ENCODE assay signal across 22 cellular contexts in genomic region chr11:106121570-106122320, GRCh38. TPM values are rescaled to one million over a fixed set of nuclear protein-coding genes. Genes with fewer than 3 reads are reported as not detected.
A peak's percentile ranks its signal among the peaks of the same experiment; 100 is the strongest.
DNase-seq lines count a peak whose midpoint lies in the region; ATAC-seq and TF ChIP-seq lines count a peak whose summit lies in the region.
"Had no signal": no experiment of that assay in that cellular context is flagged by ENCODE, and none has a peak within 500 bp of the region (broad histone marks: within the 10 kb centered on the region; RNA-seq: fewer than 3 reads in every experiment).

No MANE protein-coding gene starts in this region.

- H3K27me3 ChIP-seq in SJSA1 (replicated peaks) (no peaks in the 10 kb centered on the region), mesenchymal stem cell (ENCODE audit: control insufficient read depth in 1 of 2, insufficient read depth in 1 of 2, low read length in 2 of 2) (no peaks in the 10 kb centered on the region)
- H3K27me3 ChIP-seq: SJCRH30 had no signal

- 48% methylated on average over 4 of the region's 6 CpGs for WGBS in mesenchymal stem cell

- no peak overlapping the region for H3K9ac ChIP-seq in mesenchymal stem cell (ENCODE audit: low read length)

- H3K4me2 ChIP-seq in mesenchymal stem cell (ENCODE audit: low read length, poor library complexity, severe bottlenecking) = no peak overlapping the region
- H3K4me2 ChIP-seq: GM23338 had no signal

- no peak overlapping the region for H4K8ac ChIP-seq in mesenchymal stem cell (ENCODE audit: low read length)

- H3K4me3 ChIP-seq in SJSA1 (no peak overlapping the region), mesenchymal stem cell (ENCODE audit: insufficient read depth in 1 of 2, low read depth in 1 of 2, low read length in 2 of 2) (no peak overlapping the region)
- H3K4me3 ChIP-seq: GM23338, K562, SJCRH30 had no signal

- H3K27ac ChIP-seq in SJSA1 = peak overlapping the region; percentile 58
- no peak overlapping the region for H3K27ac ChIP-seq in mesenchymal stem cell (ENCODE audit: low read length, poor library complexity, severe bottlenecking)
- H3K27ac ChIP-seq: SJCRH30 had no signal

- ATAC-seq in activated CD8-positive, alpha-beta T cell treated with anti-CD3 and anti-CD28 coated beads for 36 hours = no peak
- ATAC-seq: GM23338, K562, Right ventricle myocardium inferior had no signal

- no peak overlapping the region for H2BK120ac ChIP-seq in mesenchymal stem cell (ENCODE audit: low read depth, low read length)

- H3K4me1 ChIP-seq in SJSA1 (replicated peaks) (peaks cover 7% of the 10 kb centered on the region), mesenchymal stem cell (ENCODE audit: control insufficient read depth, insufficient read depth, low read depth, low read length) (no peaks in the 10 kb centered on the region)
- H3K4me1 ChIP-seq: SJCRH30 had no signal

- no peaks in the 10 kb centered on the region for H3K9me3 ChIP-seq in SJSA1 (replicated peaks)
- H3K9me3 ChIP-seq in mesenchymal stem cell (ENCODE audit: control insufficient read depth, low read length) = no peaks in the 10 kb centered on the region
- H3K9me3 ChIP-seq: SJCRH30 had no signal

- no peak overlapping the region for H2AK5ac ChIP-seq in mesenchymal stem cell (ENCODE audit: low read length, severe bottlenecking)

- CTCF ChIA-PET in activated naive CD4-positive, alpha-beta T cell treated with anti-CD3 and anti-CD28 coated beads for 36 hours (lab: Charles Lee) = no interaction called here
- CTCF ChIA-PET in activated CD8-positive, alpha-beta T cell treated with anti-CD3 and anti-CD28 coated beads for 36 hours (lab: Charles Lee) = interaction anchor here (0.6 kb wide), 1 partner anchor 11 kb away, joined by 3 read pairs; no protein-coding TSS in a partner anchor

- DNase-seq in activated naive CD4-positive, alpha-beta T cell treated with anti-CD3 and anti-CD28 coated beads for 36 hours = no peak
- DNase-seq in SJSA1 (ENCODE audit: low read depth in 1 of 2, low spot score in 2 of 2) = peak in 1 of 2 experiments; percentile 26
- no peak for DNase-seq in mesenchymal stem cell
- no peak for DNase-seq in activated CD8-positive, alpha-beta T cell treated with anti-CD3 and anti-CD28 coated beads for 36 hours
- DNase-seq in NCI-H187 (lab: John Stamatoyannopoulos, UW) = no peak
- DNase-seq in GM19238 (ENCODE audit: insufficient read length, low spot score) = no peak
- DNase-seq: 8988T, Calu3, DMS79 treated with DMSO at 0.1 percent for 48 hours, H9, Kasumi-1, MM.1S, NCI-H2081, NCI-H2171, NCI-H226, NCI-H510A, NCI-H748 treated with DMSO at 0.1 percent for 48 hours, SJCRH30 had no signal

- no peaks in the 10 kb centered on the region for H3K9me3 Mint-ChIP-seq in activated naive CD4-positive, alpha-beta T cell treated with anti-CD3 and anti-CD28 coated beads, Interleukin-2, amount 50 U/mL, for 24 hours
- no peaks in the 10 kb centered on the region for H3K9me3 Mint-ChIP-seq in activated naive CD4-positive, alpha-beta T cell treated with anti-CD3 and anti-CD28 coated beads for 36 hours
- H3K9me3 Mint-ChIP-seq in activated CD8-positive, alpha-beta T cell treated with anti-CD3 and anti-CD28 coated beads for 36 hours = no peaks in the 10 kb centered on the region
- H3K9me3 Mint-ChIP-seq: GM23338 had no signal

- no peaks in the 10 kb centered on the region for H3K36me3 Mint-ChIP-seq in activated naive CD4-positive, alpha-beta T cell treated with anti-CD3 and anti-CD28 coated beads, Interleukin-2, amount 50 U/mL, for 24 hours
- no peaks in the 10 kb centered on the region for H3K36me3 Mint-ChIP-seq in activated naive CD4-positive, alpha-beta T cell treated with anti-CD3 and anti-CD28 coated beads for 36 hours (ENCODE audit: low read depth)
- no peaks in the 10 kb centered on the region for H3K36me3 Mint-ChIP-seq in activated CD8-positive, alpha-beta T cell treated with anti-CD3 and anti-CD28 coated beads for 36 hours (ENCODE audit: low read depth)

- no peaks in the 10 kb centered on the region for H3K4me1 Mint-ChIP-seq in activated naive CD4-positive, alpha-beta T cell treated with anti-CD3 and anti-CD28 coated beads, Interleukin-2, amount 50 U/mL, for 24 hours
- no peaks in the 10 kb centered on the region for H3K4me1 Mint-ChIP-seq in activated naive CD4-positive, alpha-beta T cell treated with anti-CD3 and anti-CD28 coated beads for 36 hours (ENCODE audit: low read depth)
- no peaks in the 10 kb centered on the region for H3K4me1 Mint-ChIP-seq in activated CD8-positive, alpha-beta T cell treated with anti-CD3 and anti-CD28 coated beads for 36 hours (ENCODE audit: low read depth)

- H2BK12ac ChIP-seq in mesenchymal stem cell (ENCODE audit: low read length in 2 of 2) = no peak overlapping the region

- TF ChIP-seq CTCF in activated CD8-positive, alpha-beta T cell treated with anti-CD3 and anti-CD28 coated beads for 36 hours (IDR thresholded peaks at IDR 0.05) = no peak

- H3K14ac ChIP-seq in mesenchymal stem cell (ENCODE audit: low read length in 2 of 2) = no peak overlapping the region

- H3K4ac ChIP-seq in mesenchymal stem cell (ENCODE audit: low read depth in 1 of 2, low read length in 2 of 2) = no peak overlapping the region

- no peak overlapping the region for H2AFZ ChIP-seq in mesenchymal stem cell (ENCODE audit: low read depth, low read length)
- H2AFZ ChIP-seq: GM23338 had no signal

- intact Hi-C loops in activated naive CD4-positive, alpha-beta T cell treated with anti-CD3 and anti-CD28 coated beads for 36 hours (cut with micrococcal nuclease) = no loop called here
- intact Hi-C loops in activated CD8-positive, alpha-beta T cell treated with anti-CD3 and anti-CD28 coated beads for 36 hours (cut with micrococcal nuclease) = no loop called here

- peak overlapping the region; percentile 26 for H3K27ac Mint-ChIP-seq in activated naive CD4-positive, alpha-beta T cell treated with anti-CD3 and anti-CD28 coated beads, Interleukin-2, amount 50 U/mL, for 24 hours
- no peak overlapping the region for H3K27ac Mint-ChIP-seq in activated naive CD4-positive, alpha-beta T cell treated with anti-CD3 and anti-CD28 coated beads for 36 hours
- H3K27ac Mint-ChIP-seq in activated CD8-positive, alpha-beta T cell treated with anti-CD3 and anti-CD28 coated beads for 36 hours = no peak overlapping the region
- H3K27ac Mint-ChIP-seq: GM23338, H9 had no signal

- no peak overlapping the region for H4K91ac ChIP-seq in mesenchymal stem cell (ENCODE audit: low read length)

- POLR2A ChIA-PET in activated CD8-positive, alpha-beta T cell treated with anti-CD3 and anti-CD28 coated beads for 36 hours (lab: Charles Lee) = no interaction called here

- H3K18ac ChIP-seq in mesenchymal stem cell (ENCODE audit: low read depth in 1 of 2, low read length in 2 of 2) = no peak overlapping the region

- H3K23ac ChIP-seq in mesenchymal stem cell (ENCODE audit: low read length in 2 of 2) = no peak overlapping the region

- no peak overlapping the region for H3K4me3 Mint-ChIP-seq in activated naive CD4-positive, alpha-beta T cell treated with anti-CD3 and anti-CD28 coated beads, Interleukin-2, amount 50 U/mL, for 24 hours
- H3K4me3 Mint-ChIP-seq in activated naive CD4-positive, alpha-beta T cell treated with anti-CD3 and anti-CD28 coated beads for 36 hours = no peak overlapping the region
- H3K4me3 Mint-ChIP-seq in activated CD8-positive, alpha-beta T cell treated with anti-CD3 and anti-CD28 coated beads for 36 hours = no peak overlapping the region
- H3K4me3 Mint-ChIP-seq: GM23338, H9 had no signal

- H2BK15ac ChIP-seq in mesenchymal stem cell (ENCODE audit: low read depth, poor library complexity, severe bottlenecking) = no peak overlapping the region

- peak overlapping the region; percentile 8 for H2BK5ac ChIP-seq in mesenchymal stem cell (ENCODE audit: low read depth, low read length, poor library complexity, severe bottlenecking)

- H3K79me1 ChIP-seq in mesenchymal stem cell (replicated peaks; ENCODE audit: low read length, poor library complexity, severe bottlenecking) = no peaks in the 10 kb centered on the region

- peaks cover 18% of the 10 kb centered on the region for H3K27me3 Mint-ChIP-seq in activated naive CD4-positive, alpha-beta T cell treated with anti-CD3 and anti-CD28 coated beads, Interleukin-2, amount 50 U/mL, for 24 hours
- H3K27me3 Mint-ChIP-seq in activated naive CD4-positive, alpha-beta T cell treated with anti-CD3 and anti-CD28 coated beads for 36 hours (ENCODE audit: low read depth) = peaks cover 19% of the 10 kb centered on the region
- H3K27me3 Mint-ChIP-seq in activated CD8-positive, alpha-beta T cell treated with anti-CD3 and anti-CD28 coated beads for 36 hours = peaks cover 10% of the 10 kb centered on the region

- H3K36me3 ChIP-seq in SJSA1 (no peaks in the 10 kb centered on the region), mesenchymal stem cell (ENCODE audit: control insufficient read depth in 1 of 2, insufficient read depth in 2 of 2, low read depth in 1 of 2, low read length in 2 of 2) (no peaks in the 10 kb centered on the region)
- H3K36me3 ChIP-seq: SJCRH30 had no signal

RNA-seq across cellular contexts. Expression of gene AASDHPPT, which starts 44.3 kb away (rescaled TPM):
- 10 to 100 TPM; 36.2 to 37.1 TPM for total RNA-seq in activated naive CD4-positive, alpha-beta T cell treated with anti-CD3 and anti-CD28 coated beads for 36 hours
- 39.3 and 44.2 TPM in 2 replicates for total RNA-seq in SJSA1 (2014; rRNA removed; shearing (Covaris generic))
- polyA plus RNA-seq in mesenchymal stem cell (2013, experiment 1 of 2) = 27.3 TPM
- polyA plus RNA-seq in mesenchymal stem cell (2013, experiment 2 of 2) = 29.6 TPM
- total RNA-seq in activated CD8-positive, alpha-beta T cell treated with anti-CD3 and anti-CD28 coated beads for 36 hours = 10 to 100 TPM; 41.6 to 46.2 TPM

RNA-seq across cellular contexts. Expression of gene KBTBD3, which starts 44.6 kb away (rescaled TPM):
- 1 to 10 TPM; 6.6 to 7.9 TPM for total RNA-seq in activated naive CD4-positive, alpha-beta T cell treated with anti-CD3 and anti-CD28 coated beads for 36 hours
- total RNA-seq in SJSA1 (2014; rRNA removed; shearing (Covaris generic)) = 0.16 and 0.76 TPM in 2 replicates
- polyA plus RNA-seq in mesenchymal stem cell (2013, experiment 1 of 2) = 3.2 TPM
- polyA plus RNA-seq in mesenchymal stem cell (2013, experiment 2 of 2) = 3.3 TPM
- 10 to 100 TPM; 10.2 to 11.2 TPM for total RNA-seq in activated CD8-positive, alpha-beta T cell treated with anti-CD3 and anti-CD28 coated beads for 36 hours
